14 cellular contexts compared by ENCODE assay signal in genomic region chr11:645536-645935, GRCh38. TPM values are rescaled to one million over a fixed set of nuclear protein-coding genes. Genes with fewer than 3 reads are reported as not detected.
DNase-seq lines count a peak whose midpoint lies in the region; TF ChIP-seq lines count a peak whose summit lies in the region.
"Had no signal": no experiment of that assay in that cellular context is flagged by ENCODE, and none has a peak within 500 bp of the region (broad histone marks: within the 10 kb centered on the region; RNA-seq: fewer than 3 reads in every experiment).

No MANE protein-coding gene starts in this region.

- H3K9ac ChIP-seq in BLaER1 treated with 17β-estradiol and CSF1 and Interleukin-3, amounts not matched to agents 10 nM and 100 nM: peak overlapping the region in 3 of 11 experiments; percentile 7 to 47 (median 33); a peak in 3 of 22 replicates
- H3K9ac ChIP-seq in neural cell (ENCODE audit: low read length): no peak overlapping the region

- no peaks in the 10 kb centered on the region for H3K79me2 ChIP-seq in neural cell (replicated peaks; ENCODE audit: insufficient read depth, low read length)

- no peaks in the 10 kb centered on the region for H3K9me3 Mint-ChIP-seq in immature natural killer cell
- H3K9me3 Mint-ChIP-seq: CD4-positive, alpha-beta memory T cell had no signal

- no peaks in the 10 kb centered on the region for H3K9me2 ChIP-seq in neural cell (ENCODE audit: insufficient read depth, low read length)

- no peak for TF ChIP-seq EP300 in neural cell (conservative IDR thresholded peaks at IDR 0.05; ENCODE audit: poor library complexity, severe bottlenecking)

- no peak overlapping the region for H3K4me3 Mint-ChIP-seq in immature natural killer cell
- H3K4me3 Mint-ChIP-seq: CD4-positive, alpha-beta memory T cell had no signal

- H3K4me2 ChIP-seq in BLaER1 treated with 17β-estradiol and CSF1 and Interleukin-3, amounts not matched to agents 10 nM and 100 nM: peak overlapping the region; percentile 35 to 89 (median 67); a peak in 20 of 22 replicates
- no peak overlapping the region for H3K4me2 ChIP-seq in neural cell (ENCODE audit: low read length)

- H3K9me3 ChIP-seq in BLaER1 treated with 17β-estradiol and CSF1 and Interleukin-3, amounts not matched to agents 10 nM and 100 nM (replicated peaks in 1 of 11): no peaks in the 10 kb centered on the region
- H3K9me3 ChIP-seq in neural cell (ENCODE audit: low read length): no peaks in the 10 kb centered on the region
- H3K9me3 ChIP-seq: HAP-1 had no signal

- H3F3A ChIP-seq in neural cell (ENCODE audit: insufficient read depth, low read length, poor library complexity, severe bottlenecking): no peaks in the 10 kb centered on the region

- peaks cover 0 to 4% (median 0%) of the 10 kb centered on the region in 3 donors for H3K27me3 Mint-ChIP-seq in immature natural killer cell (ENCODE audit: low read depth in 3 of 3)
- H3K27me3 Mint-ChIP-seq: CD4-positive, alpha-beta memory T cell had no signal

- no peak for TF ChIP-seq RAD21 in neural cell (conservative IDR thresholded peaks at IDR 0.05)

- TF ChIP-seq CTCF in RWPE1 (conservative IDR thresholded peaks at IDR 0.05; ENCODE audit: low read depth): no peak
- no peak for TF ChIP-seq CTCF in neural cell (IDR thresholded peaks at IDR 0.05; ENCODE audit: poor library complexity, severe bottlenecking)

- no peak overlapping the region for H2AFZ ChIP-seq in neural cell (ENCODE audit: low read depth, low read length)

- peaks cover 21 to 71% (median 55%) of the 10 kb centered on the region in 11 experiments for H4K20me1 ChIP-seq in BLaER1 treated with 17β-estradiol and CSF1 and Interleukin-3, amounts not matched to agents 10 nM and 100 nM
- H4K20me1 ChIP-seq in neural cell (ENCODE audit: insufficient read depth): no peaks in the 10 kb centered on the region

- H3K4me1 Mint-ChIP-seq in immature natural killer cell: no peaks in the 10 kb centered on the region

- peak; percentile 61 for DNase-seq in GM19238 (ENCODE audit: insufficient read length, low spot score)
- no peak for DNase-seq in RWPE1 (ENCODE audit: low spot score)
- no peak for DNase-seq in pons (ENCODE audit: low spot score)
- DNase-seq in immature natural killer cell: no peak
- no peak for DNase-seq in NCI-H526 (lab: John Stamatoyannopoulos, UW)
- DNase-seq: CD4-positive, alpha-beta memory T cell; GF-D8; IMR-90; MV-4-11; NCI-H1436; NCI-H2081 had no signal

- POLR2A ChIA-PET in RWPE1 (lab: Yijun Ruan, JAX; ENCODE audit: low non-redundant PET): no interaction called here

- CTCF ChIA-PET in RWPE1 (lab: Yijun Ruan, JAX): interaction anchor here (1.5 kb wide), 1 partner anchor 105 kb away, joined by 4 read pairs; no protein-coding TSS in a partner anchor

- H3K36me3 ChIP-seq in BLaER1 treated with 17β-estradiol and CSF1 and Interleukin-3, amounts not matched to agents 10 nM and 100 nM: peaks cover 35 to 84% (median 62%) of the 10 kb centered on the region in 11 experiments
- H3K36me3 ChIP-seq in neural cell (ENCODE audit: insufficient read depth, low read length): no peaks in the 10 kb centered on the region

- peaks cover 0 to 4% (median 0%) of the 10 kb centered on the region in 3 donors for H3K36me3 Mint-ChIP-seq in immature natural killer cell

- no peak overlapping the region for H3K27ac ChIP-seq in BLaER1 treated with 17β-estradiol and CSF1 and Interleukin-3, amounts not matched to agents 10 nM and 100 nM
- peak overlapping the region; percentile 68 for H3K27ac ChIP-seq in RWPE1
- H3K27ac ChIP-seq in neural cell (ENCODE audit: low read length): no peak overlapping the region

- H3K27ac Mint-ChIP-seq in immature natural killer cell: no peak overlapping the region

- H3K4me3 ChIP-seq in BLaER1 treated with 17β-estradiol and CSF1 and Interleukin-3, amounts not matched to agents 10 nM and 100 nM: no peak overlapping the region
- H3K4me3 ChIP-seq in neural cell (ENCODE audit: low read length): no peak overlapping the region
- H3K4me3 ChIP-seq: HAP-1 had no signal

- peaks cover 25 to 42% (median 38%) of the 10 kb centered on the region in 10 experiments for H3K4me1 ChIP-seq in BLaER1 treated with 17β-estradiol and CSF1 and Interleukin-3, amounts not matched to agents 10 nM and 100 nM
- H3K4me1 ChIP-seq: HAP-1 had no signal

- peaks cover 7 to 16% (median 14%) of the 10 kb centered on the region in 11 experiments for H3K27me3 ChIP-seq in BLaER1 treated with 17β-estradiol and CSF1 and Interleukin-3, amounts not matched to agents 10 nM and 100 nM
- H3K27me3 ChIP-seq in neural cell (ENCODE audit: insufficient read depth, low read depth, low read length): no peaks in the 10 kb centered on the region

TF ChIP-seq in neural cell, 6 proteins besides CTCF, POLR2A, EP300 and RAD21:
- TF ChIP-seq POLR2AphosphoS5 (IDR thresholded peaks at IDR 0.05): peak; percentile 30
- TF ChIP-seq REST (IDR thresholded peaks at IDR 0.05; ENCODE audit: borderline replicate concordance): no peak
- no peak for TF ChIP-seq EZH2 (IDR thresholded peaks at IDR 0.05; ENCODE audit: borderline replicate concordance, insufficient read depth, low read length, poor library complexity, severe bottlenecking)
- TF ChIP-seq MXI1 (conservative IDR thresholded peaks at IDR 0.05; ENCODE audit: poor library complexity, severe bottlenecking): no peak
- TF ChIP-seq SMC3 (conservative IDR thresholded peaks at IDR 0.05; ENCODE audit: poor library complexity): no peak

RNA-seq across cellular contexts. Expression of gene DRD4, which starts 8.5 kb away (rescaled TPM):
- 0.86 TPM in 1 of 2 replicates, not detected in the other for polyA plus RNA-seq in neural cell
- polyA minus RNA-seq in neural cell: 0.46 TPM in 1 of 2 replicates, not detected in the other
- polyA plus RNA-seq in immature natural killer cell: not detected
- polyA plus RNA-seq: CD4-positive, alpha-beta memory T cell; IMR-90 had no signal

RNA-seq across cellular contexts. Expression of gene SCT, which starts 18.6 kb away (rescaled TPM):
- polyA plus RNA-seq in neural cell: not detected in 2 replicates
- not detected in 2 replicates for polyA minus RNA-seq in neural cell
- polyA plus RNA-seq in immature natural killer cell: not detected
- polyA plus RNA-seq: CD4-positive, alpha-beta memory T cell; IMR-90 had no signal

RNA-seq across cellular contexts. Expression of gene CDHR5, which starts 20.8 kb away (rescaled TPM):
- polyA plus RNA-seq in neural cell (not detected in 2 replicates), immature natural killer cell (not detected)
- not detected in 2 replicates for polyA minus RNA-seq in neural cell
- polyA plus RNA-seq: CD4-positive, alpha-beta memory T cell; IMR-90 had no signal

RNA-seq across cellular contexts. Expression of gene IRF7, which starts 29.8 kb away (rescaled TPM):
- 1.1 and 4.6 TPM in 2 replicates for polyA plus RNA-seq in neural cell
- polyA minus RNA-seq in neural cell: 0.58 and 0.97 TPM in 2 replicates
- polyA plus RNA-seq in immature natural killer cell: 10 to 100 TPM; 36.4 to 62.4 (median 53.9) TPM

RNA-seq across cellular contexts. Expression of gene DEAF1, which starts 49.5 kb away (rescaled TPM):
- polyA plus RNA-seq in neural cell: 87.6 and 94.9 TPM in 2 replicates
- 80.2 and 94.0 TPM in 2 replicates for polyA minus RNA-seq in neural cell
- polyA plus RNA-seq in immature natural killer cell: 10 to 100 TPM; 17.8 to 31.6 (median 18.6) TPM
